In the genomic region with DNA sequence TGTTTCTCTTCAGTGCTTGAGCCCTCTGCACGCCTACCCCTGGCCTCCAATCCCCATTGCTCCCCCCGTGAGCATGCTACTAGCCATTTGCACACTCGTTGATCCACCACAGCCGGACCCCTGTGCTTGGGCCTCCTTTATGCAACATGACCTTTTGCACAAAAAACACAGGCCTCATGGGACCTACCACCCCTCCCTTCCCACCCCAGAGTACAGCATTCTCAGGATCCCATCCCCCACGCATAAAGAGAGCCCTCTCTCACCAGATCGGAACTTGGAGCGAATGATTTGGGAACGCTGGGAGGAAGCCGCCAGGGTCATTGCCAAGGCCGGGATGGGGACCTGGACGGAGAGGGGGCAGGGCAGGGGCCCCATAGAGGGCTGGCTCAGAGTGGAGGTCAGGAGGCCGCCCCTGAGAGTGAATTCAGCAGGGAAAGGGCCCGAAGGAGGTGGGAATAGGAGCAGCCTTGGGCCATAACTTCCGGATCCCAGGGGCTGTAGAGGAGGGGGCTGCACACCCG, we compare ENCODE assay signal across 1 cellular context.
TF ChIP-seq lines count a peak whose summit lies in the region.

No MANE protein-coding gene starts in this region.

TF ChIP-seq in GM23338, 12 proteins besides CTCF, POLR2A, EP300 and RAD21:
- TF ChIP-seq EZH2 (IDR thresholded peaks at IDR 0.05; ENCODE audit: low read depth, unreplicated experiment) (no peak), ZNF114 (CRISPR knock-in tag; IDR thresholded peaks at IDR 0.05) (no peak), POLR2AphosphoS5 (IDR thresholded peaks at IDR 0.05; ENCODE audit: low read depth) (no peak), REST (IDR thresholded peaks at IDR 0.05; ENCODE audit: unreplicated experiment) (no peak), ZNF331 (CRISPR knock-in tag; IDR thresholded peaks at IDR 0.05; ENCODE audit: low read depth) (no peak), EZH2phosphoT487 (IDR thresholded peaks at IDR 0.05; ENCODE audit: unreplicated experiment) (no peak), STAT1 (IDR thresholded peaks at IDR 0.05; ENCODE audit: unreplicated experiment) (no peak)
- TF ChIP-seq, protein P1, sequence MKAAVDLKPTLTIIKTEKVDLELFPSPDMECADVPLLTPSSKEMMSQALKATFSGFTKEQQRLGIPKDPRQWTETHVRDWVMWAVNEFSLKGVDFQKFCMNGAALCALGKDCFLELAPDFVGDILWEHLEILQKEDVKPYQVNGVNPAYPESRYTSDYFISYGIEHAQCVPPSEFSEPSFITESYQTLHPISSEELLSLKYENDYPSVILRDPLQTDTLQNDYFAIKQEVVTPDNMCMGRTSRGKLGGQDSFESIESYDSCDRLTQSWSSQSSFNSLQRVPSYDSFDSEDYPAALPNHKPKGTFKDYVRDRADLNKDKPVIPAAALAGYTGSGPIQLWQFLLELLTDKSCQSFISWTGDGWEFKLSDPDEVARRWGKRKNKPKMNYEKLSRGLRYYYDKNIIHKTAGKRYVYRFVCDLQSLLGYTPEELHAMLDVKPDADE (IDR thresholded peaks at IDR 0.05) = no peak
